In the genomic region with DNA sequence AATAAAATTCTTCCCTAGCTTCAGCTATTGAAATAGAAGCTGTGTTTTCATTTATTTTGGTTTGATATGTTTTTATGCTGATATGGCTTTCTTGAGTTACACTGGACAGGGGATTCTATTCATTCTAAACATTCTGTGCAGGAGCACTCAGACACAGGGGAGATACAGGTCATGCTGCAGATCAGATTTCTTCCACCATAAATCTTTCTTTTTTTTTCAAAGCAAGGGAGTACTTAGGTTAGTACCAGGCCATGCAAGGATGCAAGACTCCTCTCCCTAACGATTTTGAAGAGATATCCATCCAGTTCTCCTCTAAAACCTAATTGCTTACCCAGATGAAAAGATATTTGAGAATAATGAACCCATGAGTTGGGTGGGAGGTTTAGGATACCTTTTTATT, we compare ENCODE assay signal across 25 cellular contexts. TPM values are rescaled to one million over a fixed set of nuclear protein-coding genes. Genes with fewer than 3 reads are reported as not detected.
"Had no signal": no experiment of that assay in that cellular context is flagged by ENCODE, and none has a peak within 500 bp of the region (broad histone marks: within the 10 kb centered on the region; RNA-seq: fewer than 3 reads in every experiment).

No MANE protein-coding gene starts in this region.

- H3K4me3 ChIP-seq: K562 had no signal

- DNase-seq: Kasumi-1, MM.1S, NCI-H1092 treated with DMSO at 0.1 percent for 48 hours, NCI-H1436, NCI-H187, NCI-H2029, NCI-H2081 treated with DMSO at 0.1 percent for 48 hours, NCI-H2227 treated with DMSO at 0.1 percent for 48 hours, NCI-H524, NCI-H526 treated with DMSO at 0.1 percent for 48 hours, NCI-H774, Right ventricle myocardium superior, RPMI8226, SIG-M5, SW 1271, T-cell had no signal

- H3K4me3 Mint-ChIP-seq: IgD-negative memory B cell; T-cell; T-helper 1 cell treated with Interleukin-12 subunit alpha and Interleukin-12 subunit beta and Interleukin-4 antibody, amounts not matched to agents 30 μg/mL and 1 μg/mL, for 36 hours had no signal

- H3K9me3 Mint-ChIP-seq: IgD-negative memory B cell; T-cell; T-helper 1 cell treated with Interleukin-12 subunit alpha and Interleukin-12 subunit beta and Interleukin-4 antibody, amounts not matched to agents 30 μg/mL and 1 μg/mL, for 36 hours had no signal

- H3K27ac ChIP-seq: KMS-11 had no signal

- H3K27ac Mint-ChIP-seq: IgD-negative memory B cell; T-cell; T-helper 1 cell treated with Interleukin-12 subunit alpha and Interleukin-12 subunit beta and Interleukin-4 antibody, amounts not matched to agents 30 μg/mL and 1 μg/mL, for 36 hours had no signal

RNA-seq across cellular contexts. Expression of gene ETDC, which starts 21.4 kb away (rescaled TPM):
- total RNA-seq: HepG2, HT1080, K562, M059J, NCI-H460, Right ventricle myocardium superior, SK-MEL-5, T-cell had no signal
- polyA plus RNA-seq: HepG2, IgD-negative memory B cell, K562 had no signal
